In genomic region chr14:94011795-94012194, GRCh38 we compare ENCODE assay signal across 12 cellular contexts. TPM values are rescaled to one million over a fixed set of nuclear protein-coding genes. Genes with fewer than 3 reads are reported as not detected.
DNase-seq lines count a peak whose midpoint lies in the region; ATAC-seq and TF ChIP-seq lines count a peak whose summit lies in the region.
"Had no signal": no experiment of that assay in that cellular context is flagged by ENCODE, and none has a peak within 500 bp of the region (broad histone marks: within the 10 kb centered on the region; RNA-seq: fewer than 3 reads in every experiment).

No MANE protein-coding gene starts in this region.

- no peaks in the 10 kb centered on the region for H3K27me3 ChIP-seq in Loucy (ENCODE audit: insufficient read depth, low read length, poor library complexity, severe bottlenecking)

- H3K4me2 ChIP-seq in Loucy (ENCODE audit: low read depth, low read length, poor library complexity, severe bottlenecking): peak overlapping the region; percentile 64

- H3K4me3 ChIP-seq in Loucy (ENCODE audit: low read length, poor library complexity, severe bottlenecking): no peak overlapping the region

- peak overlapping the region; percentile 26 for H3K27ac Mint-ChIP-seq in stimulated activated naive CD8-positive, alpha-beta T cell treated with anti-CD3 and anti-CD28 coated beads, Interleukin-15, Interleukin-2, amounts not matched to agents 100 ng/mL and 50 ng/mL, for 24 hours
- H3K27ac Mint-ChIP-seq in type B pancreatic cell: peak overlapping the region; percentile 75

- H3K4me1 ChIP-seq in Loucy (ENCODE audit: insufficient read depth, low read length, poor library complexity, severe bottlenecking): peaks cover 5% of the 10 kb centered on the region

- H3K36me3 Mint-ChIP-seq in stimulated activated naive CD8-positive, alpha-beta T cell treated with anti-CD3 and anti-CD28 coated beads, Interleukin-15, Interleukin-2, amounts not matched to agents 100 ng/mL and 50 ng/mL, for 24 hours (ENCODE audit: low read depth): no peaks in the 10 kb centered on the region
- no peaks in the 10 kb centered on the region for H3K36me3 Mint-ChIP-seq in type B pancreatic cell

- H3K27me3 Mint-ChIP-seq in stimulated activated naive CD8-positive, alpha-beta T cell treated with anti-CD3 and anti-CD28 coated beads, Interleukin-15, Interleukin-2, amounts not matched to agents 100 ng/mL and 50 ng/mL, for 24 hours: peaks cover 26% of the 10 kb centered on the region
- H3K27me3 Mint-ChIP-seq in type B pancreatic cell: peaks cover 6% of the 10 kb centered on the region

- H3K36me3 ChIP-seq in Loucy (ENCODE audit: insufficient read depth, low read length): no peaks in the 10 kb centered on the region

- no peak for ATAC-seq in stimulated activated naive CD8-positive, alpha-beta T cell treated with anti-CD3 and anti-CD28 coated beads, Interleukin-15, Interleukin-2, amounts not matched to agents 100 U/mL and 50 U/mL, for 24 hours
- ATAC-seq in GM19463 (IDR thresholded peaks at IDR 0.05; ENCODE audit: unreplicated experiment) (no peak), HG02840 (IDR thresholded peaks at IDR 0.05; ENCODE audit: low FRiP score, unreplicated experiment) (no peak)

- no peak overlapping the region for H3K9ac ChIP-seq in Loucy (ENCODE audit: low read depth, low read length, poor library complexity, severe bottlenecking)

- no peaks in the 10 kb centered on the region for H3K79me2 ChIP-seq in Loucy (ENCODE audit: insufficient read depth, low read length)

- no peaks in the 10 kb centered on the region for H3K9me3 ChIP-seq in Loucy (ENCODE audit: insufficient read depth, low read depth, low read length)

- H3K9me2 ChIP-seq in Loucy (replicated peaks; ENCODE audit: low read depth, low read length): no peaks in the 10 kb centered on the region

- no peak for DNase-seq in stimulated activated naive CD8-positive, alpha-beta T cell treated with anti-CD3 and anti-CD28 coated beads, Interleukin-15, Interleukin-2, amounts not matched to agents 100 U/mL and 50 U/mL, for 24 hours
- DNase-seq in astrocyte of the hippocampus (ENCODE audit: low read depth, low spot score): peak; percentile 58
- DNase-seq in type B pancreatic cell (ENCODE audit: extremely low spot score, unreplicated experiment): no peak
- DNase-seq in activated gamma-delta T cell (lab: John Stamatoyannopoulos, UW): no peak
- DNase-seq: activated T-cell treated with anti-CD3 and anti-CD28 coated beads, Interleukin-2, amount 50 U/mL, for 1 hour; effector CD4-positive, alpha-beta T cell; GF-D8; nucleus accumbens had no signal

- no peaks in the 10 kb centered on the region for H3F3A ChIP-seq in Loucy (ENCODE audit: low read depth)

- no peak overlapping the region for H2AFZ ChIP-seq in Loucy (ENCODE audit: low read length)

- H3K4me1 Mint-ChIP-seq in stimulated activated naive CD8-positive, alpha-beta T cell treated with anti-CD3 and anti-CD28 coated beads, Interleukin-15, Interleukin-2, amounts not matched to agents 100 ng/mL and 50 ng/mL, for 24 hours (ENCODE audit: low read depth): peaks cover 37% of the 10 kb centered on the region
- peaks cover 16% of the 10 kb centered on the region for H3K4me1 Mint-ChIP-seq in type B pancreatic cell (ENCODE audit: unreplicated experiment)

- no peaks in the 10 kb centered on the region for H3K9me3 Mint-ChIP-seq in stimulated activated naive CD8-positive, alpha-beta T cell treated with anti-CD3 and anti-CD28 coated beads, Interleukin-15, Interleukin-2, amounts not matched to agents 100 ng/mL and 50 ng/mL, for 24 hours
- no peaks in the 10 kb centered on the region for H3K9me3 Mint-ChIP-seq in type B pancreatic cell

- H3K4me3 Mint-ChIP-seq in stimulated activated naive CD8-positive, alpha-beta T cell treated with anti-CD3 and anti-CD28 coated beads, Interleukin-15, Interleukin-2, amounts not matched to agents 100 ng/mL and 50 ng/mL, for 24 hours: no peak overlapping the region
- no peak overlapping the region for H3K4me3 Mint-ChIP-seq in type B pancreatic cell

- no peak for TF ChIP-seq CTCF in Loucy (conservative IDR thresholded peaks at IDR 0.05; ENCODE audit: low read length)
- TF ChIP-seq CTCF in type B pancreatic cell (conservative IDR thresholded peaks at IDR 0.05): no peak

- no peaks in the 10 kb centered on the region for H4K20me1 ChIP-seq in Loucy (ENCODE audit: insufficient read depth, low read length, poor library complexity, severe bottlenecking)

RNA-seq across cellular contexts. Expression of gene OTUB2, which starts 14.3 kb away (rescaled TPM):
- total RNA-seq in type B pancreatic cell (ENCODE audit: low replicate concordance): 2.6 and 3.0 TPM in 2 replicates

RNA-seq across cellular contexts. Expression of gene CCDC197, which starts 14.7 kb away (rescaled TPM):
- total RNA-seq in type B pancreatic cell (ENCODE audit: low replicate concordance): not detected in 2 replicates

RNA-seq across cellular contexts. Expression of gene ASB2, which starts 35.4 kb away (rescaled TPM):
- 0.21 and 0.60 TPM in 2 replicates for total RNA-seq in type B pancreatic cell (ENCODE audit: low replicate concordance)
